In the genomic region with DNA sequence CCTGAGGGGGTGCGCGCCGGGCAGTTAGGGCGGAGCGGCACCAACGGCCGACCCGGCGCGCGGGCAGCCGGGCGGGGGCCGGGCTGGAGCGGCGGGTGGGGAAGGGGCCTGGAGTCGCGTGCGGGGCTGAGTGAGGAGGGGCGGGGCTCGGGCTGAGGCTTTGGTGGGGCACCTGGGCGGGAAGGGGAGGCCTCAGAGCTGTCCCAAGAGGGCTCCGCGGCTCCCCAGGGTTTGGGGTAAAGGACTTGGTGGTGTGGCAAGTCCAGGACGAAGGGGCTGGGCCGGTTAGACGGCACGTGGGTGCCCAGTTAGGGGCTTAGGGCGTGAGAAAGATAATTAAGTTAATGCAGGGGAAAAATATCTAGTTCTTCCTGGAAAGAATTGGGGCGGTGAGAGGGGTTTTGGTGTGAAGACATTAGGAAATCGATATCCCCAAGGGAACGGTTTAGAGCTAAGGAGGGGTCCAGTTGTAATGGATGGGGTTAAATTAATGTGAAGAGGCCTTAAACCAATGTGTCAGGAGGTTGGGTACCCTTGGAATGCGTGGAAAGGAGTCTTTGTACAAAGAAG, we compare ENCODE assay signal across 8 cellular contexts. TPM values are rescaled to one million over a fixed set of nuclear protein-coding genes. Genes with fewer than 3 reads are reported as not detected.
DNase-seq lines count a peak whose midpoint lies in the region; ATAC-seq, FAIRE-seq and TF ChIP-seq lines count a peak whose summit lies in the region.

No MANE protein-coding gene starts in this region.

- FAIRE-seq in A549 (lab: Jason Lieb, UNC) = no peak

- no peak for TF ChIP-seq RAD21 in A549 (conservative IDR thresholded peaks at IDR 0.05 in 1 of 2, IDR thresholded peaks at IDR 0.05 in 1 of 2)

- DNase-seq in A549 (ENCODE audit: low read depth in 1 of 2, low spot score in 1 of 2) = peak in 1 of 2 experiments; percentile 58
- no peak for DNase-seq in Jurkat, Clone E6-1 (ENCODE audit: low read depth, low spot score)
- DNase-seq in stimulated activated CD8-positive, alpha-beta memory T cell treated with anti-CD3 and anti-CD28 coated beads, Interleukin-12 subunit alpha, Interleukin-12 subunit beta, amount 100 ng/mL, for 1 hour (ENCODE audit: low read depth) = peak; percentile 11
- no peak for DNase-seq in KG1 (lab: John Stamatoyannopoulos, UW)
- no peak for DNase-seq in AG08395 (ENCODE audit: low spot score)
- DNase-seq in EL = no peak

- H3K4me2 ChIP-seq in A549 = peak overlapping the region; percentile 99

- H3K27ac ChIP-seq in A549 = peak overlapping the region; percentile 91 to 94
- H3K27ac ChIP-seq in adipose tissue (ENCODE audit: low read depth, low read length) = peak overlapping the region; percentile 4
- peak overlapping the region; percentile 84 for H3K27ac ChIP-seq in layer of hippocampus (ENCODE audit: low read depth, low read length)

- TF ChIP-seq CTCF in A549 (IDR thresholded peaks at IDR 0.05) = no peak

- no peak; a peak in 1 of 6 replicates for ATAC-seq in A549

- H3K9me3 ChIP-seq in A549 = no peaks in the 10 kb centered on the region

- POLR2A ChIA-PET in A549 (lab: Yijun Ruan, JAX) = interaction anchor here (0.6 to 1.6 kb wide), 20 partner anchors 9 to 217 kb away, joined by 3 to 9 read pairs (median 3); a partner anchor contains a TSS

- peak overlapping the region; percentile 80 for H3K4me3 ChIP-seq in A549
- H3K4me3 ChIP-seq in Jurkat, Clone E6-1 (ENCODE audit: low read length) = peak overlapping the region; percentile 67

- no peaks in the 10 kb centered on the region for H3K27me3 ChIP-seq in layer of hippocampus (ENCODE audit: control insufficient read depth, insufficient read depth, low read length)

- no peak for TF ChIP-seq EP300 in A549 (IDR thresholded peaks at IDR 0.05)

- CTCF ChIA-PET in A549 (lab: Yijun Ruan, JAX) = interaction anchor here (0.6 to 6.8 kb wide), 8 partner anchors 11 to 123 kb away, joined by 3 to 78 read pairs (median 4); a partner anchor contains a TSS

- peaks cover 29% of the 10 kb centered on the region for H3K4me1 ChIP-seq in A549

- WGBS in A549 (ENCODE audit: missing lambda C conversion rate) = 2% methylated on average over 11 of the region's 33 CpGs
- WGBS in adipose tissue, 3 donors = 0 to 1% (median 0%) methylated on average over 19 to 33 of the region's 33 CpGs

- no peak for TF ChIP-seq POLR2A in A549 (IDR thresholded peaks at IDR 0.05; ENCODE audit: low read length)

TF ChIP-seq in A549, 52 proteins besides CTCF, POLR2A, EP300 and RAD21:
- TF ChIP-seq HDAC2 (IDR thresholded peaks at IDR 0.05) (no peak), FOSB (CRISPR knock-in tag; IDR thresholded peaks at IDR 0.05) (0 out of 2 replicates have a peak, but pooled peaks have one; percentile 26), EHMT2 (IDR thresholded peaks at IDR 0.05; ENCODE audit: low read depth) (no peak), HOXA7 (CRISPR knock-in tag; IDR thresholded peaks at IDR 0.05) (0 out of 2 replicates have a peak, but pooled peaks have one; percentile 57), HOXB5 (CRISPR knock-in tag; IDR thresholded peaks at IDR 0.05) (peak; percentile 32; the same call in 1 of the 2 replicates), NPAS2 (CRISPR knock-in tag; IDR thresholded peaks at IDR 0.05; ENCODE audit: borderline replicate concordance) (no peak), RFX5 (IDR thresholded peaks at IDR 0.05) (no peak), ZNF302 (CRISPR knock-in tag; IDR thresholded peaks at IDR 0.05) (no peak), FOXS1 (CRISPR knock-in tag; IDR thresholded peaks at IDR 0.05) (no peak), SREBF2 (IDR thresholded peaks at IDR 0.05) (no peak), CHD2 (IDR thresholded peaks at IDR 0.05; ENCODE audit: low read length, partially characterized antibody) (no peak)
- TF ChIP-seq, protein P1, sequence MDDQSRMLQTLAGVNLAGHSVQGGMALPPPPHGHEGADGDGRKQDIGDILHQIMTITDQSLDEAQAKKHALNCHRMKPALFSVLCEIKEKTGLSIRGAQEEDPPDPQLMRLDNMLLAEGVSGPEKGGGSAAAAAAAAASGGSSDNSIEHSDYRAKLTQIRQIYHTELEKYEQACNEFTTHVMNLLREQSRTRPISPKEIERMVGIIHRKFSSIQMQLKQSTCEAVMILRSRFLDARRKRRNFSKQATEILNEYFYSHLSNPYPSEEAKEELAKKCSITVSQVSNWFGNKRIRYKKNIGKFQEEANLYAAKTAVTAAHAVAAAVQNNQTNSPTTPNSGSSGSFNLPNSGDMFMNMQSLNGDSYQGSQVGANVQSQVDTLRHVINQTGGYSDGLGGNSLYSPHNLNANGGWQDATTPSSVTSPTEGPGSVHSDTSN (IDR thresholded peaks at IDR 0.05) = no peak
- TF ChIP-seq, protein P2, sequence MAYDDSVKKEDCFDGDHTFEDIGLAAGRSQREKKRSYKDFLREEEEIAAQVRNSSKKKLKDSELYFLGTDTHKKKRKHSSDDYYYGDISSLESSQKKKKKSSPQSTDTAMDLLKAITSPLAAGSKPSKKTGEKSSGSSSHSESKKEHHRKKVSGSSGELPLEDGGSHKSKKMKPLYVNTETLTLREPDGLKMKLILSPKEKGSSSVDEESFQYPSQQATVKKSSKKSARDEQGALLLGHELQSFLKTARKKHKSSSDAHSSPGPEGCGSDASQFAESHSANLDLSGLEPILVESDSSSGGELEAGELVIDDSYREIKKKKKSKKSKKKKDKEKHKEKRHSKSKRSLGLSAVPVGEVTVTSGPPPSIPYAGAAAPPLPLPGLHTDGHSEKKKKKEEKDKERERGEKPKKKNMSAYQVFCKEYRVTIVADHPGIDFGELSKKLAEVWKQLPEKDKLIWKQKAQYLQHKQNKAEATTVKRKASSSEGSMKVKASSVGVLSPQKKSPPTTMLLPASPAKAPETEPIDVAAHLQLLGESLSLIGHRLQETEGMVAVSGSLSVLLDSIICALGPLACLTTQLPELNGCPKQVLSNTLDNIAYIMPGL (CRISPR knock-in tag; IDR thresholded peaks at IDR 0.05; ENCODE audit: borderline replicate concordance) = no peak
TF ChIP-seq in A549: peak in this region for 3.

RNA-seq across cellular contexts. Expression of a gene that starts 0.5 kb away (rescaled TPM):
- polyA plus RNA-seq in A549 (2011; rRNA removed) (11.3 and 16.9 TPM in 2 replicates), A549 (2017; fragmentation: RNase III; extraction: RNeasy Plus Mini Kit Qiagen cat#74134 plus additional on column Dnase treatment) (20.9 to 21.8 TPM (median 21.1 TPM) in 3 replicates), adipose tissue (1 to 10 TPM; 4.2 to 8.0 (median 5.3) TPM)
- 17.0 and 26.0 TPM in 2 replicates for polyA plus RNA-seq in A549 (2012; cell fraction: cytosol; rRNA removed)
- 31.8 and 49.4 TPM in 2 replicates for polyA plus RNA-seq in A549 (2012; cell fraction: nucleus; rRNA removed)
- polyA minus RNA-seq in A549 (2011; rRNA and poly(A)+ RNA removed) = 41.8 and 63.4 TPM in 2 replicates
- 15.0 TPM for polyA plus RNA-seq in Jurkat, Clone E6-1 (2012; ENCODE audit: insufficient read depth, insufficient read length)

RNA-seq across cellular contexts. Expression of a gene that starts 6.5 kb away (rescaled TPM):
- polyA plus RNA-seq in A549 (2011; rRNA removed) = 0.22 and 0.42 TPM in 2 replicates
- 0.26 and 0.32 TPM in 2 replicates for polyA plus RNA-seq in A549 (2012; cell fraction: cytosol; rRNA removed)
- polyA plus RNA-seq in A549 (2012; cell fraction: nucleus; rRNA removed) = 1.6 and 2.0 TPM in 2 replicates
- 0.30 to 0.54 TPM (median 0.45 TPM) in 3 replicates for polyA plus RNA-seq in A549 (2017; fragmentation: RNase III; extraction: RNeasy Plus Mini Kit Qiagen cat#74134 plus additional on column Dnase treatment)
- polyA minus RNA-seq in A549 (2011; rRNA and poly(A)+ RNA removed) = 0.12 and 0.34 TPM in 2 replicates
- 0.80 TPM for polyA plus RNA-seq in Jurkat, Clone E6-1 (2012; ENCODE audit: insufficient read depth, insufficient read length)
- 1 to 10 TPM in 1 of 3 donors, under 1 TPM in 2; 0.51 to 1.2 (median 0.79) TPM for polyA plus RNA-seq in adipose tissue

RNA-seq across cellular contexts. Expression of a gene that starts 55.8 kb away (rescaled TPM):
- polyA plus RNA-seq in A549 (2011; rRNA removed) = 0.15 and 0.16 TPM in 2 replicates
- 0.13 and 0.14 TPM in 2 replicates for polyA plus RNA-seq in A549 (2012; cell fraction: cytosol; rRNA removed)
- polyA plus RNA-seq in A549 (2012; cell fraction: nucleus; rRNA removed) = 0.56 and 0.83 TPM in 2 replicates
- polyA plus RNA-seq in A549 (2017; fragmentation: RNase III; extraction: RNeasy Plus Mini Kit Qiagen cat#74134 plus additional on column Dnase treatment) = 0.24 to 0.49 TPM (median 0.28 TPM) in 3 replicates
- polyA minus RNA-seq in A549 (2011; rRNA and poly(A)+ RNA removed) = 0.58 TPM in 1 of 2 replicates, not detected in the other
- 3.7 TPM for polyA plus RNA-seq in Jurkat, Clone E6-1 (2012; ENCODE audit: insufficient read depth, insufficient read length)
- polyA plus RNA-seq in adipose tissue = 1 to 10 TPM in 1 of 3 donors, under 1 TPM in 2; 0.67 to 1.2 (median 0.83) TPM

Comparison
In these comparisons a context has a peak if more than half of its experiments do, and no peak if none do; other contexts are left out.
1. H3K27ac ChIP-seq: peak in every context shown above with its lines; median percentile 92 in A549; 84 in layer of hippocampus; 4 in adipose tissue.